In the genomic region with DNA sequence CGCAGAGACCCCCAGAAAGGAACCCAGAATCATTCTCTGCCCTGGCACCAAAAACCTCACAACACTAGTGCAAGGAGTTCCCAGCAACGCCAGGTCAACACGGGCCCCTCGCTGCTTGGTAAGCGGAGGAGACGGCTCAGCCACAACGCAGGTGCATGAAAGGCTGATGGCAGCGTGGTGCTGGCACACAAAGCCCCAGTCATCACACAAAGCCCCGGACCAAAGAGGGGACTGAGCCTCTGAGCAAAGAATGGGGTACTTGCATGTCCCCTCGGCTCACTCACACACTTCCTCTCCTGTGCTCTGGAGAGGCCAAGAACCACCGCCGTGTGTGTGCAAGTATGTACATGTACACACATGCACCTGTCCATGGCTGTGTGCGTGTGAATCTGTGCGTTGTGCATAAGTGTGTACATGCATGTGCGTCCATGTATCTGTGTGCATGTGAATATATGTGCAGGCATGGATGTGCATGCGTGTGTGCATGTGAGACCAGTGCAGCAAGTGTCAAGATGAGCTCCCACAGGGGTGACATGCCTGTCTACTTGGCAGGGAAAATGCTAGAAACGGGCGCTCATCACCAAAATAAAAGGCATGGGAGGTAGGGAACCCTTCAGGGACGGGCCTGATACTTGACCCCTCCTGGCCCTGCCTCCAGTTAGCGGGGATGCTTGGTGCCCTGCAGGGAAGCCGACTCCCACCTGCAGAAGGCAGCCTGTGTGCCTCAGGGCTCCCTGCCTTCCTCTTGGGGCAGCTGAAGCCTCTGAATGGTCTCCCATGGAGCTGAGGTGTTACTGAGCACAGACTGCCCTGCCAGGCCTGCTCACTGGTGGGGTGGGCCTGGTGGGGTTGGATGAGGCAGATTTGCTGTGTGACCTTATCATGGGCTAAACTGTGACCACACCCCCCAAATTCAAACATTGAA, we compare ENCODE assay signal across 19 cellular contexts.
DNase-seq lines count a peak whose midpoint lies in the region; ATAC-seq, FAIRE-seq and TF ChIP-seq lines count a peak whose summit lies in the region.
"Had no signal": no experiment of that assay in that cellular context is flagged by ENCODE, and none has a peak within 500 bp of the region (broad histone marks: within the 10 kb centered on the region; RNA-seq: fewer than 3 reads in every experiment).

No MANE protein-coding gene starts in this region.

- no peaks in the 10 kb centered on the region for H3K4me1 ChIP-seq in osteoblast (ENCODE audit: insufficient read depth, low read length)
- H3K4me1 ChIP-seq in CD4-positive, alpha-beta memory T cell (ENCODE audit: insufficient read depth, low read length): peaks cover 4% of the 10 kb centered on the region
- H3K4me1 ChIP-seq in BE2C: no peaks in the 10 kb centered on the region
- H3K4me1 ChIP-seq: SJSA1 had no signal

- no peak for ATAC-seq in natural killer cell treated with Interleukin-12 subunit alpha and Interleukin-12 subunit beta and Interleukin-15 and Interleukin-18, amount 100 ng/mL, for 72 hours
- no peak for ATAC-seq in natural killer cell

- CTCF ChIA-PET in CD4-positive, alpha-beta memory T cell (lab: Charles Lee; ENCODE audit: partially characterized antibody): interaction anchor here (0.6 to 0.7 kb wide), 2 partner anchors 7 to 136 kb away, joined by 3 read pairs; no protein-coding TSS in a partner anchor

- no peak overlapping the region for H3K27ac ChIP-seq in osteoblast (ENCODE audit: low read depth, low read length)
- H3K27ac ChIP-seq in CD4-positive, alpha-beta memory T cell (ENCODE audit: low read depth, low read length): no peak overlapping the region
- H3K27ac ChIP-seq: RWPE1, SJSA1 had no signal

- FAIRE-seq in bronchial epithelial cell (lab: Jason Lieb, UNC): peak; percentile 81

- H3K27me3 ChIP-seq in bronchial epithelial cell (ENCODE audit: control insufficient read depth, insufficient read depth, low read length) (peaks cover 3% of the 10 kb centered on the region), osteoblast (ENCODE audit: insufficient read depth, low read length) (no peaks in the 10 kb centered on the region), BE2C (no peaks in the 10 kb centered on the region)
- no peaks in the 10 kb centered on the region for H3K27me3 ChIP-seq in CD4-positive, alpha-beta memory T cell (ENCODE audit: insufficient read depth, low read length)
- H3K27me3 ChIP-seq: SJSA1 had no signal

- no peak overlapping the region for H3K4me3 ChIP-seq in bronchial epithelial cell (ENCODE audit: low read depth, low read length)
- H3K4me3 ChIP-seq in osteoblast (ENCODE audit: insufficient read depth, low read length): no peak overlapping the region
- H3K4me3 ChIP-seq in CD4-positive, alpha-beta memory T cell (ENCODE audit: low read length in 2 of 2): no peak overlapping the region
- H3K4me3 ChIP-seq in BE2C (ENCODE audit: low read depth, low read length): no peak overlapping the region
- H3K4me3 ChIP-seq in foreskin fibroblast (ENCODE audit: low read depth in 1 of 2, low read length in 2 of 2): no peak overlapping the region
- H3K4me3 ChIP-seq: SJSA1 had no signal

- H3K9me3 ChIP-seq in osteoblast (ENCODE audit: low read depth, low read length) (no peaks in the 10 kb centered on the region), BE2C (no peaks in the 10 kb centered on the region)
- H3K9me3 ChIP-seq in CD4-positive, alpha-beta memory T cell (ENCODE audit: control insufficient read depth in 1 of 2, low read length in 2 of 2): no peaks in the 10 kb centered on the region
- H3K9me3 ChIP-seq: SJSA1 had no signal

- TF ChIP-seq CTCF in natural killer cell (IDR thresholded peaks at IDR 0.05) (no peak), bronchial epithelial cell (IDR thresholded peaks at IDR 0.05; ENCODE audit: insufficient read depth, low read length, severe bottlenecking) (no peak), osteoblast (IDR thresholded peaks at IDR 0.05; ENCODE audit: extremely low read depth, low read depth, low read length) (no peak), BE2C (IDR thresholded peaks at IDR 0.05; ENCODE audit: low read depth, low read length) (no peak), foreskin fibroblast (IDR thresholded peaks at IDR 0.05; ENCODE audit: low read depth, low read length) (no peak)

- no peaks in the 10 kb centered on the region for H4K20me1 ChIP-seq in osteoblast (ENCODE audit: insufficient read depth, low read length)

- H3K36me3 ChIP-seq in bronchial epithelial cell (ENCODE audit: control insufficient read depth, insufficient read depth, low read length) (no peaks in the 10 kb centered on the region), osteoblast (ENCODE audit: insufficient read depth, low read length) (no peaks in the 10 kb centered on the region), BE2C (no peaks in the 10 kb centered on the region)
- H3K36me3 ChIP-seq in CD4-positive, alpha-beta memory T cell (ENCODE audit: insufficient read depth, low read length): no peaks in the 10 kb centered on the region
- H3K36me3 ChIP-seq: SJSA1 had no signal

- H3K9me3 Mint-ChIP-seq in natural killer cell treated with Interleukin-12 subunit alpha and Interleukin-12 subunit beta and Interleukin-15 and Interleukin-18, amount 100 ng/mL, for 72 hours: no peaks in the 10 kb centered on the region
- no peaks in the 10 kb centered on the region for H3K9me3 Mint-ChIP-seq in natural killer cell
- no peaks in the 10 kb centered on the region for H3K9me3 Mint-ChIP-seq in CD4-positive, alpha-beta memory T cell
- H3K9me3 Mint-ChIP-seq: HFFc6, IgD-negative memory B cell had no signal

- H3K79me2 ChIP-seq in osteoblast (ENCODE audit: insufficient read depth, low read length): no peaks in the 10 kb centered on the region

- H3K4me3 Mint-ChIP-seq in natural killer cell treated with Interleukin-12 subunit alpha and Interleukin-12 subunit beta and Interleukin-15 and Interleukin-18, amount 100 ng/mL, for 72 hours: no peak overlapping the region
- H3K4me3 Mint-ChIP-seq in natural killer cell: no peak overlapping the region
- H3K4me3 Mint-ChIP-seq in CD4-positive, alpha-beta memory T cell: peak overlapping the region in 1 of 8 donors; percentile 29
- H3K4me3 Mint-ChIP-seq: HFFc6, IgD-negative memory B cell had no signal

- no peak overlapping the region for H2AFZ ChIP-seq in osteoblast (ENCODE audit: low read length)

- H3K4me1 Mint-ChIP-seq in natural killer cell treated with Interleukin-12 subunit alpha and Interleukin-12 subunit beta and Interleukin-15 and Interleukin-18, amount 100 ng/mL, for 72 hours (ENCODE audit: low read depth in 2 of 2): peaks cover 4 to 17% of the 10 kb centered on the region in 2 donors
- peaks cover 5 to 34% of the 10 kb centered on the region in 2 donors for H3K4me1 Mint-ChIP-seq in natural killer cell
- peaks cover 5 to 35% (median 13%) of the 10 kb centered on the region in 4 donors for H3K4me1 Mint-ChIP-seq in CD4-positive, alpha-beta memory T cell

- H3K4me2 ChIP-seq in osteoblast (ENCODE audit: insufficient read depth, low read length): no peak overlapping the region

- DNase-seq in natural killer cell treated with Interleukin-12 subunit alpha and Interleukin-12 subunit beta and Interleukin-15 and Interleukin-18, amount 100 ng/mL, for 72 hours (ENCODE audit: low spot score): peak; percentile 47
- no peak for DNase-seq in natural killer cell
- DNase-seq in bronchial epithelial cell (ENCODE audit: low read depth): no peak
- peak; percentile 61 for DNase-seq in osteoblast (ENCODE audit: insufficient read length, low spot score, missing footprints)
- DNase-seq in CD4-positive, alpha-beta memory T cell: no peak
- DNase-seq in BE2C: no peak
- no peak for DNase-seq in foreskin fibroblast
- DNase-seq: DND-41; GOT3; HFFc6; NCI-H1417 treated with DMSO at 0.1 percent for 48 hours; NCI-H2029 treated with DMSO at 0.1 percent for 48 hours; NCI-H2227 treated with DMSO at 0.1 percent for 48 hours; NCI-H524 treated with DMSO at 0.1 percent for 48 hours; NK-92 treated with Interleukin-12 subunit alpha and Interleukin-12 subunit beta, amount 100 ng/mL, for 24 hours; OCI-M1 had no signal

- intact Hi-C loops in natural killer cell (cut with micrococcal nuclease): no loop called here
- intact Hi-C loops in CD4-positive, alpha-beta memory T cell (cut with micrococcal nuclease): no loop called here

- no peak overlapping the region for H3K27ac Mint-ChIP-seq in natural killer cell treated with Interleukin-12 subunit alpha and Interleukin-12 subunit beta and Interleukin-15 and Interleukin-18, amount 100 ng/mL, for 72 hours
- no peak overlapping the region for H3K27ac Mint-ChIP-seq in natural killer cell
- peak overlapping the region in 2 of 7 donors; percentile 46 to 47 for H3K27ac Mint-ChIP-seq in CD4-positive, alpha-beta memory T cell
- H3K27ac Mint-ChIP-seq: HFFc6, IgD-negative memory B cell had no signal

- no peaks in the 10 kb centered on the region for H3K27me3 Mint-ChIP-seq in natural killer cell treated with Interleukin-12 subunit alpha and Interleukin-12 subunit beta and Interleukin-15 and Interleukin-18, amount 100 ng/mL, for 72 hours
- H3K27me3 Mint-ChIP-seq in natural killer cell (ENCODE audit: low read depth in 2 of 2): no peaks in the 10 kb centered on the region
- H3K27me3 Mint-ChIP-seq in CD4-positive, alpha-beta memory T cell: no peaks in the 10 kb centered on the region
- H3K27me3 Mint-ChIP-seq: IgD-negative memory B cell had no signal

- H3K36me3 Mint-ChIP-seq in natural killer cell treated with Interleukin-12 subunit alpha and Interleukin-12 subunit beta and Interleukin-15 and Interleukin-18, amount 100 ng/mL, for 72 hours: no peaks in the 10 kb centered on the region
- no peaks in the 10 kb centered on the region for H3K36me3 Mint-ChIP-seq in natural killer cell
- no peaks in the 10 kb centered on the region for H3K36me3 Mint-ChIP-seq in CD4-positive, alpha-beta memory T cell
- H3K36me3 Mint-ChIP-seq: IgD-negative memory B cell had no signal

- POLR2A ChIA-PET in CD4-positive, alpha-beta memory T cell (lab: Charles Lee; ENCODE audit: partially characterized antibody): no interaction called here

Comparison
In these comparisons a context has a peak if more than half of its experiments do, and no peak if none do; other contexts are left out.
1. DNase-seq: peak in natural killer cell treated with Interleukin-12 subunit alpha and Interleukin-12 subunit beta and Interleukin-15 and Interleukin-18, amount 100 ng/mL, for 72 hours (single experiment) and osteoblast (single experiment); none in natural killer cell (single experiment), bronchial epithelial cell (single experiment), CD4-positive, alpha-beta memory T cell (0 of 5), BE2C (single experiment) and foreskin fibroblast (0 of 2).